ENCODE assay signal across 8 cellular contexts in the genomic region with DNA sequence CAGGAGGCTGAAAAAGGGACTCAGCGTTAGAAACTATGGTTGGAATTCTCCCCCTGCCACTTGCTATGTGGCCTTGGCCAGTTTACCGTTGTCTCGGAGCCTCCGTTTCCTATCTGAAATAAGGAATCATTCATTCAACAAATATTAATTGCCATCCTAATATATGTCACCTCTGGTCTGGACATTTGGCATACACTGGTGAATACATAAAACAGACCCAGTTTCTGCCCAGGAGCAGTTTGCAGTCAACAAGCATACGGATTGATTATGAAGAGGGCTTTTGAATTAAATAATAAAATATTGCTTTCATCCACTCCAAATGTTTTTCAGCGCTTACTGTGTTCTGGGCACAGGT. TPM values are rescaled to one million over a fixed set of nuclear protein-coding genes. Genes with fewer than 3 reads are reported as not detected.
A peak's percentile ranks its signal among the peaks of the same experiment; 100 is the strongest.
DNase-seq lines count a peak whose midpoint lies in the region; ATAC-seq, FAIRE-seq and TF ChIP-seq lines count a peak whose summit lies in the region.

No MANE protein-coding gene starts in this region.

- peaks cover 15% of the 10 kb centered on the region for H3K27me3 Mint-ChIP-seq in HFFc6 (ENCODE audit: insufficient read depth)

- H3K9ac ChIP-seq in mucosa of rectum (ENCODE audit: low read depth in 1 of 2, low read length in 2 of 2): peak overlapping the region in 1 of 2 donors; percentile 26

- no peaks in the 10 kb centered on the region for H3K36me3 Mint-ChIP-seq in HFFc6 (ENCODE audit: low read depth)

- CTCF ChIA-PET in A549 (lab: Yijun Ruan, JAX): no interaction called here

- POLR2A ChIA-PET in A549 (lab: Yijun Ruan, JAX): no interaction called here

- H3K27me3 ChIP-seq in breast epithelium: peaks cover 0 to 32% of the 10 kb centered on the region in 2 donors
- H3K27me3 ChIP-seq in mucosa of rectum (ENCODE audit: control insufficient read depth in 2 of 2, insufficient read depth in 2 of 2, low read length in 2 of 2): peaks cover 45 to 59% of the 10 kb centered on the region in 2 donors

- DNase-seq in A549 (ENCODE audit: low read depth in 1 of 2, low spot score in 1 of 2) (no peak), HFFc6 (no peak), breast epithelium (ENCODE audit: low spot score in 2 of 2) (no peak), NCI-H2029 treated with DMSO at 0.1 percent for 48 hours (lab: John Stamatoyannopoulos, UW) (no peak), NCI-H1105 (lab: John Stamatoyannopoulos, UW) (no peak), NCI-H1417 treated with DMSO at 0.1 percent for 48 hours (lab: John Stamatoyannopoulos, UW) (no peak)
- no peak for DNase-seq in central memory CD4-positive, alpha-beta T cell

- H3K4me3 ChIP-seq in A549 (peak overlapping the region; percentile 58), breast epithelium (peak overlapping the region; percentile 42 to 68 (median 51)), mucosa of rectum (ENCODE audit: low read length in 2 of 2) (peak overlapping the region; percentile 76 to 82)

- no peak overlapping the region for H3K27ac Mint-ChIP-seq in HFFc6

- TF ChIP-seq CTCF in A549 (IDR thresholded peaks at IDR 0.05) (no peak), HFFc6 (IDR thresholded peaks at IDR 0.05) (no peak), breast epithelium (IDR thresholded peaks at IDR 0.05) (no peak)

- H3K4me1 Mint-ChIP-seq in HFFc6 (ENCODE audit: low read depth): peaks cover 11% of the 10 kb centered on the region

- H3K4me3 Mint-ChIP-seq in HFFc6: peak overlapping the region; percentile 97

- no peaks in the 10 kb centered on the region for H3K36me3 ChIP-seq in breast epithelium
- H3K36me3 ChIP-seq in mucosa of rectum (ENCODE audit: control insufficient read depth in 2 of 2, insufficient read depth in 2 of 2, low read length in 2 of 2): no peaks in the 10 kb centered on the region

- TF ChIP-seq EP300 in A549 (IDR thresholded peaks at IDR 0.05): no peak

- H3K9me3 ChIP-seq in A549 (no peaks in the 10 kb centered on the region), breast epithelium (no peaks in the 10 kb centered on the region), mucosa of rectum (ENCODE audit: control insufficient read depth in 2 of 2, low read length in 2 of 2) (no peaks in the 10 kb centered on the region)

- WGBS in A549 (ENCODE audit: missing lambda C conversion rate): 76% methylated on average over 6 of the region's 6 CpGs

- TF ChIP-seq POLR2A in A549 (IDR thresholded peaks at IDR 0.05; ENCODE audit: low read length) (no peak), breast epithelium (IDR thresholded peaks at IDR 0.05) (no peak)

- TF ChIP-seq RAD21 in A549 (conservative IDR thresholded peaks at IDR 0.05 in 1 of 2, IDR thresholded peaks at IDR 0.05 in 1 of 2): no peak

- no peak for ATAC-seq in A549

- intact Hi-C loops in breast epithelium (cut with DNase I; ENCODE audit: low total_unique reads): no loop called here

- FAIRE-seq in A549 (lab: Jason Lieb, UNC): no peak

- H3K9me3 Mint-ChIP-seq in HFFc6: no peaks in the 10 kb centered on the region

- H3K27ac ChIP-seq in A549 (peak overlapping the region; percentile 70 to 84; a peak in 5 of 6 replicates), breast epithelium (peak overlapping the region; percentile 53 to 69), mucosa of rectum (ENCODE audit: low read depth in 2 of 2, low read length in 2 of 2) (no peak overlapping the region)

- H3K4me1 ChIP-seq in A549: peaks cover 3% of the 10 kb centered on the region; the same call in 1 of the 3 replicates
- H3K4me1 ChIP-seq in breast epithelium: no peaks in the 10 kb centered on the region
- H3K4me1 ChIP-seq in mucosa of rectum (ENCODE audit: control insufficient read depth in 2 of 2, insufficient read depth in 2 of 2, low read length in 2 of 2): peaks cover 16 to 19% of the 10 kb centered on the region in 2 donors

- H3K4me2 ChIP-seq in A549: peak overlapping the region; percentile 100

TF ChIP-seq in A549, 52 proteins besides CTCF, POLR2A, EP300 and RAD21:
- TF ChIP-seq HOXB13 (CRISPR knock-in tag; IDR thresholded peaks at IDR 0.05; ENCODE audit: low read depth) (no peak), ZSCAN20 (CRISPR knock-in tag; IDR thresholded peaks at IDR 0.05) (no peak), HOXA7 (CRISPR knock-in tag; IDR thresholded peaks at IDR 0.05) (no peak), HOXB5 (CRISPR knock-in tag; IDR thresholded peaks at IDR 0.05) (no peak), PHF8 (IDR thresholded peaks at IDR 0.05; ENCODE audit: borderline replicate concordance, low read depth) (no peak), NPAS2 (CRISPR knock-in tag; IDR thresholded peaks at IDR 0.05; ENCODE audit: borderline replicate concordance) (no peak), SREBF2 (IDR thresholded peaks at IDR 0.05) (no peak), ESRRA (IDR thresholded peaks at IDR 0.05; ENCODE audit: borderline replicate concordance, low read length) (no peak), MAFK (IDR thresholded peaks at IDR 0.05; ENCODE audit: partially characterized antibody) (no peak), CBX8 (IDR thresholded peaks at IDR 0.05) (no peak), FOSL2 (IDR thresholded peaks at IDR 0.05) (no peak), FOSL2 (CRISPR knock-in tag; IDR thresholded peaks at IDR 0.05) (no peak), TP53 (CRISPR knock-in tag; IDR thresholded peaks at IDR 0.05) (no peak)
- TF ChIP-seq, protein P1, sequence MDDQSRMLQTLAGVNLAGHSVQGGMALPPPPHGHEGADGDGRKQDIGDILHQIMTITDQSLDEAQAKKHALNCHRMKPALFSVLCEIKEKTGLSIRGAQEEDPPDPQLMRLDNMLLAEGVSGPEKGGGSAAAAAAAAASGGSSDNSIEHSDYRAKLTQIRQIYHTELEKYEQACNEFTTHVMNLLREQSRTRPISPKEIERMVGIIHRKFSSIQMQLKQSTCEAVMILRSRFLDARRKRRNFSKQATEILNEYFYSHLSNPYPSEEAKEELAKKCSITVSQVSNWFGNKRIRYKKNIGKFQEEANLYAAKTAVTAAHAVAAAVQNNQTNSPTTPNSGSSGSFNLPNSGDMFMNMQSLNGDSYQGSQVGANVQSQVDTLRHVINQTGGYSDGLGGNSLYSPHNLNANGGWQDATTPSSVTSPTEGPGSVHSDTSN (IDR thresholded peaks at IDR 0.05): no peak
- TF ChIP-seq, protein P2, sequence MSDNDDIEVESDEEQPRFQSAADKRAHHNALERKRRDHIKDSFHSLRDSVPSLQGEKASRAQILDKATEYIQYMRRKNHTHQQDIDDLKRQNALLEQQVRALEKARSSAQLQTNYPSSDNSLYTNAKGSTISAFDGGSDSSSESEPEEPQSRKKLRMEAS (IDR thresholded peaks at IDR 0.05): no peak
- TF ChIP-seq, protein P3, sequence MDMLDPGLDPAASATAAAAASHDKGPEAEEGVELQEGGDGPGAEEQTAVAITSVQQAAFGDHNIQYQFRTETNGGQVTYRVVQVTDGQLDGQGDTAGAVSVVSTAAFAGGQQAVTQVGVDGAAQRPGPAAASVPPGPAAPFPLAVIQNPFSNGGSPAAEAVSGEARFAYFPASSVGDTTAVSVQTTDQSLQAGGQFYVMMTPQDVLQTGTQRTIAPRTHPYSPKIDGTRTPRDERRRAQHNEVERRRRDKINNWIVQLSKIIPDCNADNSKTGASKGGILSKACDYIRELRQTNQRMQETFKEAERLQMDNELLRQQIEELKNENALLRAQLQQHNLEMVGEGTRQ (IDR thresholded peaks at IDR 0.05): no peak
- TF ChIP-seq, protein P4, sequence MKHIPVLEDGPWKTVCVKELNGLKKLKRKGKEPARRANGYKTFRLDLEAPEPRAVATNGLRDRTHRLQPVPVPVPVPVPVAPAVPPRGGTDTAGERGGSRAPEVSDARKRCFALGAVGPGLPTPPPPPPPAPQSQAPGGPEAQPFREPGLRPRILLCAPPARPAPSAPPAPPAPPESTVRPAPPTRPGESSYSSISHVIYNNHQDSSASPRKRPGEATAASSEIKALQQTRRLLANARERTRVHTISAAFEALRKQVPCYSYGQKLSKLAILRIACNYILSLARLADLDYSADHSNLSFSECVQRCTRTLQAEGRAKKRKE (CRISPR knock-in tag; IDR thresholded peaks at IDR 0.05; ENCODE audit: low read depth): no peak
TF ChIP-seq in A549: peak in this region for 0.

RNA-seq across cellular contexts. Expression of a gene that starts 7.6 kb away (rescaled TPM):
- polyA plus RNA-seq in A549 (2011; rRNA removed) (not detected in 2 replicates), A549 (2017; fragmentation: RNase III; extraction: RNeasy Plus Mini Kit Qiagen cat#74134 plus additional on column Dnase treatment) (not detected in 3 replicates)
- polyA plus RNA-seq in A549 (2012; cell fraction: cytosol; rRNA removed): not detected in 2 replicates
- polyA plus RNA-seq in A549 (2012; cell fraction: nucleus; rRNA removed): not detected in 2 replicates
- not detected in 2 replicates for polyA minus RNA-seq in A549 (2011; rRNA and poly(A)+ RNA removed)
- total RNA-seq in HFFc6 (2021; fragmentation: NEBNext Ultra II Directional; extraction: Animal tissue kit (Norgen Biotek cat#: 25700)): not detected
- not detected for total RNA-seq in breast epithelium

RNA-seq across cellular contexts. Expression of a gene that starts 28.0 kb away (rescaled TPM):
- polyA plus RNA-seq in A549 (2011; rRNA removed) (6.3 and 10.1 TPM in 2 replicates), A549 (2017; fragmentation: RNase III; extraction: RNeasy Plus Mini Kit Qiagen cat#74134 plus additional on column Dnase treatment) (5.9 to 6.3 TPM (median 6.2 TPM) in 3 replicates)
- polyA plus RNA-seq in A549 (2012; cell fraction: cytosol; rRNA removed): 4.9 and 6.1 TPM in 2 replicates
- polyA plus RNA-seq in A549 (2012; cell fraction: nucleus; rRNA removed): 2.8 and 3.6 TPM in 2 replicates
- 3.4 and 3.8 TPM in 2 replicates for polyA minus RNA-seq in A549 (2011; rRNA and poly(A)+ RNA removed)
- total RNA-seq in HFFc6 (2021; fragmentation: NEBNext Ultra II Directional; extraction: Animal tissue kit (Norgen Biotek cat#: 25700)): 10 to 100 TPM; 23.5 to 30.2 (median 27.5) TPM
- 10 to 100 TPM; 33.9 to 71.4 (median 47.5) TPM for total RNA-seq in breast epithelium

Comparison
In these comparisons a context has a peak if more than half of its experiments do, and no peak if none do; other contexts are left out.
1. H3K27ac ChIP-seq: peak in A549 (2 of 2) and breast epithelium (2 of 2); none in mucosa of rectum (0 of 2).
2. Peak in every context shown above with its lines, with median percentiles within 50 percentile points of each other: H3K4me3 ChIP-seq.